9 cellular contexts compared by ENCODE assay signal in the genomic region with DNA sequence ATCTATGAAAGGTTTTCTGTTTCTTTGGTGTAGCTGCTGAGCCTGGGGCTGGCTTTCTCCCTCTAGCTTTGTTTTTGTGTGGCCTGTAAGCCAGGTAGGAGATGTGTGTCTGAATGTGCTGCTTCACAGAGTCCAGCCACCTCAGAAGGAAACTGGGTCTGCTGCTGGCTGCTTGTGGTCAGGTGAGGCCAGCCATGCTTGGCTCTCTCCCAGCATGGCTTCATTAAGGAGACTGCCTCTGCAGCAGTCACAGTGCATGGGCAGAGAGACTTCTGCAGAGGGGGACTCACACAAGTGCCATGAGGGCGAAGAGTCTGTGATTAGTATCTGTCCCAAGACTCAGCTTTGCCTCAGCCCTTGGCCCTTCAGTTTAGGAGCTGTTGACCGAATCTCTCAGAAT.
A peak's percentile ranks its signal among the peaks of the same experiment; 100 is the strongest.
DNase-seq lines count a peak whose midpoint lies in the region; ATAC-seq and TF ChIP-seq lines count a peak whose summit lies in the region.
"Had no signal": no experiment of that assay in that cellular context is flagged by ENCODE, and none has a peak within 500 bp of the region (broad histone marks: within the 10 kb centered on the region; RNA-seq: fewer than 3 reads in every experiment).

No MANE protein-coding gene starts in this region.

- peak; percentile 32 for DNase-seq in DMS79 treated with DMSO at 0.1 percent for 48 hours (lab: John Stamatoyannopoulos, UW)
- no peak for DNase-seq in DMS79 (lab: John Stamatoyannopoulos, UW)
- DNase-seq in medulla oblongata (ENCODE audit: extremely low spot score): peak; percentile 29
- no peak for DNase-seq in NCI-H1417 (lab: John Stamatoyannopoulos, UW)
- no peak for DNase-seq in NCI-H2171 (lab: John Stamatoyannopoulos, UW)
- no peak for DNase-seq in stimulated activated naive CD4-positive, alpha-beta T cell (lab: John Stamatoyannopoulos, UW)
- DNase-seq: T-cell had no signal

- ATAC-seq in HG02884 (IDR thresholded peaks at IDR 0.05; ENCODE audit: unreplicated experiment) (peak; percentile 89), SK-N-SH treated with all-trans-retinoic acid at 6 μM for 48 hours (peak; percentile 53)

TF ChIP-seq in SK-N-SH treated with all-trans-retinoic acid at 6 μM for 48 hours, 23 proteins besides CTCF, POLR2A, EP300 and RAD21:
- no peak for TF ChIP-seq TOX (CRISPR knock-in tag; IDR thresholded peaks at IDR 0.05; ENCODE audit: borderline replicate concordance)
- TF ChIP-seq ZC3H10 (CRISPR knock-in tag; IDR thresholded peaks at IDR 0.05): no peak
- TF ChIP-seq ZNF8 (CRISPR knock-in tag; IDR thresholded peaks at IDR 0.05): no peak
- TF ChIP-seq OSR1 (CRISPR knock-in tag; IDR thresholded peaks at IDR 0.05): no peak

Comparison
In these comparisons a context has a peak if more than half of its experiments do, and no peak if none do; other contexts are left out.
1. DNase-seq: peak in DMS79 treated with DMSO at 0.1 percent for 48 hours (single experiment) and medulla oblongata (single experiment); none in DMS79 (single experiment), NCI-H1417 (0 of 3), NCI-H2171 (single experiment) and stimulated activated naive CD4-positive, alpha-beta T cell (0 of 6).